In genomic region chr20:19934792-19935491, GRCh38 we compare ENCODE assay signal across 9 cellular contexts.
DNase-seq lines count a peak whose midpoint lies in the region; ATAC-seq and TF ChIP-seq lines count a peak whose summit lies in the region.
"Had no signal": no experiment of that assay in that cellular context is flagged by ENCODE, and none has a peak within 500 bp of the region (broad histone marks: within the 10 kb centered on the region; RNA-seq: fewer than 3 reads in every experiment).

No MANE protein-coding gene starts in this region.

- H3K4me3 ChIP-seq in tibial nerve: peak overlapping the region; percentile 3 to 44 (median 24)

- no peak for TF ChIP-seq POLR2A in tibial nerve (IDR thresholded peaks at IDR 0.05)

- TF ChIP-seq EP300 in tibial nerve (IDR thresholded peaks at IDR 0.05): peak; percentile 54 to 71

- ATAC-seq in left lobe of liver: peak; percentile 48
- ATAC-seq in stimulated activated naive CD8-positive, alpha-beta T cell treated with anti-CD3 and anti-CD28 coated beads, Interleukin-15, amount 100 ng/mL, for 72 hours: no peak
- ATAC-seq: Panc1 had no signal

- peaks cover 0 to 28% (median 0%) of the 10 kb centered on the region in 3 donors for H3K36me3 ChIP-seq in tibial nerve

- DNase-seq in LoVo (ENCODE audit: low spot score) (peak; percentile 86), left lobe of liver (ENCODE audit: low spot score) (no peak), tibial nerve (ENCODE audit: low spot score in 2 of 2) (peak in 1 of 2 donors; percentile 63), T1000 (lab: John Stamatoyannopoulos, UW) (no peak), DMS114 treated with DMSO at 0.1 percent for 48 hours (lab: John Stamatoyannopoulos, UW; ENCODE audit: unreplicated experiment) (no peak)
- DNase-seq in stimulated activated naive CD8-positive, alpha-beta T cell treated with anti-CD3 and anti-CD28 coated beads, Interleukin-15, amount 100 ng/mL, for 72 hours: no peak

- H3K9me3 Mint-ChIP-seq in stimulated activated naive CD8-positive, alpha-beta T cell treated with anti-CD3 and anti-CD28 coated beads, Interleukin-15, amount 100 ng/mL, for 72 hours: no peaks in the 10 kb centered on the region

- H3K4me1 Mint-ChIP-seq in stimulated activated naive CD8-positive, alpha-beta T cell treated with anti-CD3 and anti-CD28 coated beads, Interleukin-15, amount 100 ng/mL, for 72 hours: peaks cover 16% of the 10 kb centered on the region

- no peaks in the 10 kb centered on the region for H3K9me3 ChIP-seq in tibial nerve

- no peak for TF ChIP-seq CTCF in 22Rv1 (IDR thresholded peaks at IDR 0.05)
- TF ChIP-seq CTCF in VCaP (conservative IDR thresholded peaks at IDR 0.05): no peak
- TF ChIP-seq CTCF in tibial nerve (IDR thresholded peaks at IDR 0.05): no peak

- WGBS in tibial nerve, 2 donors: 43% methylated on average over 13 of the region's 13 CpGs

- no peak overlapping the region for H3K27ac Mint-ChIP-seq in stimulated activated naive CD8-positive, alpha-beta T cell treated with anti-CD3 and anti-CD28 coated beads, Interleukin-15, amount 100 ng/mL, for 72 hours

- H3K27me3 Mint-ChIP-seq in stimulated activated naive CD8-positive, alpha-beta T cell treated with anti-CD3 and anti-CD28 coated beads, Interleukin-15, amount 100 ng/mL, for 72 hours: peaks cover 40% of the 10 kb centered on the region

- H3K27me3 ChIP-seq in tibial nerve: no peaks in the 10 kb centered on the region

- H3K4me1 ChIP-seq in tibial nerve: peaks cover 0 to 49% (median 10%) of the 10 kb centered on the region in 4 donors

- no peak overlapping the region for H3K4me3 Mint-ChIP-seq in stimulated activated naive CD8-positive, alpha-beta T cell treated with anti-CD3 and anti-CD28 coated beads, Interleukin-15, amount 100 ng/mL, for 72 hours

- H3K27ac ChIP-seq in 22Rv1 (peak overlapping the region; percentile 62), VCaP (peak overlapping the region; percentile 91), tibial nerve (peak overlapping the region; percentile 25 to 83 (median 77))
